ENCODE assay signal across 8 cellular contexts in the genomic region with DNA sequence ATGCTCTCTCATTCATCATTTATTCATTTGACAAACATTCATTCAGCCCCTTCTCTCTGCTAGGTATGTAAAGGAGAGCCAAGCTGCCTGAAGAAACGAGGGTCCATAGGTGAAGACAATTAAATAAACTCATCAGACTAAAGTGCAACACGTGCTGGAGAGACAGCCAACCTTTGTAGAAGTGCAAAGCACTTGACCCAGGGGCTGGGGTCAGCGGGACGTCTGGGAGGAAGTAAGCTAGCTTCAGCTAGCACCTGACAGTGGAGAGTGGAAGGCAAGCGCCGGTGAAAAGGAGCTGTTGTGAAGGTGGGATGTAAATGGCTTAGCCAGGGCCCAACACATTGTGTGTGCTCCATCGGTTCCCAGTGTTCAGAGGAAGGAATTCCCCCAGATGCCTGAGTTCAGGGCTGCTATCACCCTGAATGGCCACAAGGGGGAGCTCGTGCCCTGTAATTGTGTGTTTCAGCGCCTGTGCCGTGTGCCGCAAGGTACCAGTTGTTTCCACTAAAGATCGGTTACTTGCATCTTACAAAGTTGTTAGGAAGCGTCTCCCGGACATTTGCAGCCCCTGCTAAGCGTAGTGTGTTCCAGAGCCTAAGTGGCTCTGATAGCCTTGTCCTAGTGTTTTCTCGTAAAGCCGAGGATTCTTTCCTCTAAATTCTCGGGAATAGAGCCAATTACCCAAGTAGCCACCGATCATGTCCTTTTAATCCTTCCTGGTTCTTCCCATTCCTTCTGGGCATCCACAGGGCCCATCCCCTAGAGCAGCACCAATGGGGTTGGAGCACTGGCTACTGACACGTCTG. TPM values are rescaled to one million over a fixed set of nuclear protein-coding genes. Genes with fewer than 3 reads are reported as not detected.
A peak's percentile ranks its signal among the peaks of the same experiment; 100 is the strongest.
DNase-seq lines count a peak whose midpoint lies in the region; ATAC-seq and TF ChIP-seq lines count a peak whose summit lies in the region.

No MANE protein-coding gene starts in this region.

- H3K9me3 Mint-ChIP-seq in chondrocyte (ENCODE audit: low read depth) = no peaks in the 10 kb centered on the region

- intact Hi-C loops in left colon (cut with DNase I, micrococcal nuclease) = no loop called here

- no peak overlapping the region for H3K27ac Mint-ChIP-seq in chondrocyte (ENCODE audit: unreplicated experiment)

- peaks cover 5% of the 10 kb centered on the region for H3K4me1 Mint-ChIP-seq in chondrocyte (ENCODE audit: low read depth)

- DNase-seq in AG08396 (ENCODE audit: low spot score) (peak; percentile 87), GM20000 (ENCODE audit: low spot score) (peak; percentile 84), NCI-H2227 treated with DMSO at 0.1 percent for 48 hours (lab: John Stamatoyannopoulos, UW) (peak; percentile 83), chondrocyte (ENCODE audit: low spot score) (no peak), left colon (peak; percentile 43 to 64)
- DNase-seq in activated CD4-positive, alpha-beta T cell treated with anti-CD3 and anti-CD28 coated beads for 1 hour = peak; percentile 62
- peak; percentile 56 for DNase-seq in stimulated activated CD4-positive, alpha-beta T cell treated with anti-CD3 and anti-CD28 coated beads, Interleukin-2, amount 100 ng/mL, for 4 hours (ENCODE audit: low read depth)

- H3K36me3 Mint-ChIP-seq in chondrocyte (ENCODE audit: low read depth) = peaks cover 1% of the 10 kb centered on the region

- peak overlapping the region; percentile 60 for H3K4me3 Mint-ChIP-seq in chondrocyte (ENCODE audit: unreplicated experiment)

- TF ChIP-seq CTCF in GM20000 (IDR thresholded peaks at IDR 0.05; ENCODE audit: extremely low read depth, missing control alignments) = peak; percentile 99
- peak; percentile 94 for TF ChIP-seq CTCF in chondrocyte (IDR thresholded peaks at IDR 0.05)

- peaks cover 68% of the 10 kb centered on the region for H3K27me3 Mint-ChIP-seq in chondrocyte (ENCODE audit: low read depth)

- ATAC-seq in left colon (peak; percentile 94), HG03135 (IDR thresholded peaks at IDR 0.05; ENCODE audit: unreplicated experiment) (no peak)

RNA-seq across cellular contexts. Expression of a gene that starts 30.6 kb away (rescaled TPM):
- not detected in 3 replicates for total RNA-seq in chondrocyte
- 1 to 10 TPM in 1 of 2 donors, under 1 TPM in 1; 0.12 to 1.7 TPM for total RNA-seq in left colon
